Comparison of ENCODE assay signal across 8 cellular contexts in the genomic region with DNA sequence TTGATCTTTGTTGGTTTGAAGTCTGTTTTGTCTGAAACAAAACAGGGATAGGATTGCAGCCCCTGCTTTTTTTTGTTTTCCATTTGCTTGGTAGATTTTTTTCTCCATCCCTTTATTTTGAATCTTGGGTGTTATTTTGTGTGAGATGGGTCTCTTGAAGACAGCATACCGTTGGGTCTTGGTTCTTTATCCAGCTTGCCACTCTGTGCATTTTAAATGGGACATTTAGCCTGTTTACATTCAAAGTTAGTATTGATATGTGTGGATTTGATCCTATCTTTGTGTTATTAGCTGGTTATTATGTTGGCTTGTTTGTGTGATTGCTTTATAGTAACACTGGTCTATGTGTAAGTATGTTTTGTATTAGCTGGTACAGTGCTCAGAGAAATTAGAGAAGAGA.
"Had no signal": no experiment of that assay in that cellular context is flagged by ENCODE, and none has a peak within 500 bp of the region (broad histone marks: within the 10 kb centered on the region; RNA-seq: fewer than 3 reads in every experiment).

No MANE protein-coding gene starts in this region.

- DNase-seq: H9, HCEC 1CT, HFFc6, KBM-7 had no signal

- H3K27ac ChIP-seq: HL-60, KMS-11 had no signal

- H3K4me3 ChIP-seq: GM23338 had no signal

- ATAC-seq: GM23338, HepG2 had no signal
